8 cellular contexts compared by ENCODE assay signal in the genomic region with DNA sequence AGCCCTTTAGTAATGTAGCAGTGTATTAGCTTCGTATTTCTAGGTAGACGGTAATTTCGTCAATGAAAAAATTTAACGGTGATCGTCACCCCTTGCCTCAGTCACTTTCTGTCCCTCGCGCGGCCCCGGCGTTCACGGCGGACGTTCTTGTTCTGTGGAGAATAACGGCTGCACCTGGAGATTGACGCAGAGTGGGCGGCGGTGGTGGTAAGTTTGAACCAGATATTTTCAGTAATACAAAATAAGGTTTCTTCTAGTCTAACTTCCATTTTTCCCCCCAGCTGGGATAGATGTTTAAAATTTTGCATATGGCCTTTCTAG. TPM values are rescaled to one million over a fixed set of nuclear protein-coding genes. Genes with fewer than 3 reads are reported as not detected.
DNase-seq lines count a peak whose midpoint lies in the region; ATAC-seq and TF ChIP-seq lines count a peak whose summit lies in the region.

No MANE protein-coding gene starts in this region.

- no peaks in the 10 kb centered on the region for H3K36me3 ChIP-seq in fibroblast of lung (ENCODE audit: control insufficient read depth, insufficient read depth, low read length)
- peaks cover 48% of the 10 kb centered on the region for H3K36me3 ChIP-seq in neuron (ENCODE audit: insufficient read depth, low read length)

- no peaks in the 10 kb centered on the region for H4K20me1 ChIP-seq in fibroblast of lung (ENCODE audit: control insufficient read depth, extremely low read depth, insufficient read depth, low read length)

- DNase-seq in activated CD4-positive, alpha-beta T cell treated with anti-CD3 and anti-CD28 coated beads for 48 hours: peak; percentile 59
- no peak for DNase-seq in fibroblast of lung (ENCODE audit: low read depth in 2 of 2)
- no peak for DNase-seq in SKM-1 (lab: John Stamatoyannopoulos, UW; ENCODE audit: unreplicated experiment)
- no peak for DNase-seq in cerebellar cortex (ENCODE audit: low spot score)
- DNase-seq in islet precursor cell: no peak

- H3K27me3 ChIP-seq in fibroblast of lung (ENCODE audit: control insufficient read depth, insufficient read depth, low read length) (no peaks in the 10 kb centered on the region), neuron (ENCODE audit: insufficient read depth, low read length) (no peaks in the 10 kb centered on the region)

- H3K4me1 ChIP-seq in fibroblast of lung (ENCODE audit: control insufficient read depth, extremely low read depth, insufficient read depth, low read length): no peaks in the 10 kb centered on the region
- H3K4me1 ChIP-seq in neuron (ENCODE audit: insufficient read depth, low read length): peaks cover 3% of the 10 kb centered on the region

- H3K4me3 ChIP-seq in GM12875 (ENCODE audit: low read depth, low read length) (peak overlapping the region; percentile 81), fibroblast of lung (replicated peaks in 1 of 4; ENCODE audit: control extremely low read depth in 1 of 4, insufficient read depth in 1 of 4, low read depth in 3 of 4, low read length in 4 of 4) (peak overlapping the region; percentile 59 to 96 (median 80)), neuron (ENCODE audit: low read length) (peak overlapping the region; percentile 86)

- peak; percentile 12 for ATAC-seq in HG03064 (IDR thresholded peaks at IDR 0.05; ENCODE audit: low read depth, unreplicated experiment)

- peak overlapping the region; percentile 72 for H3K9ac ChIP-seq in fibroblast of lung (ENCODE audit: insufficient read depth, low read length)

- peak overlapping the region; percentile 98 for H3K27ac ChIP-seq in fibroblast of lung (ENCODE audit: insufficient read depth, low read length)

- H2AFZ ChIP-seq in fibroblast of lung (ENCODE audit: low read length) (peak overlapping the region; percentile 96), neuron (ENCODE audit: low read depth, low read length) (peak overlapping the region; percentile 77)

- H3K4me2 ChIP-seq in fibroblast of lung (ENCODE audit: extremely low read depth, insufficient read depth, low read length): peak overlapping the region; percentile 61

- no peaks in the 10 kb centered on the region for H3K79me2 ChIP-seq in fibroblast of lung (ENCODE audit: control insufficient read depth, insufficient read depth, low read length)

- H3K9me3 ChIP-seq in fibroblast of lung (ENCODE audit: control insufficient read depth, insufficient read depth, low read depth, low read length) (no peaks in the 10 kb centered on the region), neuron (ENCODE audit: low read length) (peaks cover 44% of the 10 kb centered on the region)

- TF ChIP-seq CTCF in GM12875 (IDR thresholded peaks at IDR 0.05; ENCODE audit: borderline replicate concordance, insufficient read depth, low read depth, low read length): no peak
- no peak for TF ChIP-seq CTCF in fibroblast of lung (conservative IDR thresholded peaks at IDR 0.05 in 1 of 2, IDR thresholded peaks at IDR 0.05 in 1 of 2; ENCODE audit: low read depth in 1 of 2, low read length in 2 of 2)

RNA-seq across cellular contexts. Expression of gene ZNF10, which starts 0.3 kb away (rescaled TPM):
- 9.2 and 12.1 TPM in 2 replicates for total RNA-seq in fibroblast of lung
- polyA plus RNA-seq in fibroblast of lung: 2.7 and 3.7 TPM in 2 replicates
- polyA plus RNA-seq in fibroblast of lung (2012): 2.0 and 3.4 TPM in 2 replicates
- 5.0 and 5.9 TPM in 2 replicates for polyA minus RNA-seq in fibroblast of lung (ENCODE audit: low replicate concordance)

RNA-seq across cellular contexts. Expression of gene ZNF891, which starts 0.7 kb away (rescaled TPM):
- 1.0 and 1.2 TPM in 2 replicates for total RNA-seq in fibroblast of lung
- 0.27 and 0.52 TPM in 2 replicates for polyA plus RNA-seq in fibroblast of lung
- 0.18 and 0.34 TPM in 2 replicates for polyA plus RNA-seq in fibroblast of lung (2012)
- 0.12 and 0.30 TPM in 2 replicates for polyA minus RNA-seq in fibroblast of lung (ENCODE audit: low replicate concordance)

RNA-seq across cellular contexts. Expression of gene ZNF140, which starts 50.0 kb away (rescaled TPM):
- total RNA-seq in fibroblast of lung: 38.0 and 54.8 TPM in 2 replicates
- 15.6 and 17.4 TPM in 2 replicates for polyA plus RNA-seq in fibroblast of lung
- polyA plus RNA-seq in fibroblast of lung (2012): 9.3 and 11.5 TPM in 2 replicates
- polyA minus RNA-seq in fibroblast of lung (ENCODE audit: low replicate concordance): 6.2 and 11.5 TPM in 2 replicates

RNA-seq across cellular contexts. Expression of gene ZNF268, which starts 50.5 kb away (rescaled TPM):
- 28.6 and 30.0 TPM in 2 replicates for total RNA-seq in fibroblast of lung
- polyA plus RNA-seq in fibroblast of lung: 11.6 and 12.3 TPM in 2 replicates
- polyA plus RNA-seq in fibroblast of lung (2012): 9.6 and 9.9 TPM in 2 replicates
- polyA minus RNA-seq in fibroblast of lung (ENCODE audit: low replicate concordance): 47.0 and 91.7 TPM in 2 replicates
